26 cellular contexts compared by ENCODE assay signal in genomic region chr7:157126921-157127320, GRCh38.
"Had no signal": no experiment of that assay in that cellular context is flagged by ENCODE, and none has a peak within 500 bp of the region (broad histone marks: within the 10 kb centered on the region; RNA-seq: fewer than 3 reads in every experiment).

No MANE protein-coding gene starts in this region.

- H3K9me3 ChIP-seq: colonic mucosa, esophagus squamous epithelium, gastrocnemius medialis, heart right ventricle, left lung, lower lobe of right lung had no signal

- H3K27me3 ChIP-seq: colonic mucosa had no signal

- H3K4me3 ChIP-seq: colonic mucosa, esophagus squamous epithelium, gastrocnemius medialis, heart right ventricle, left lung, lower lobe of right lung had no signal

- H3K27ac ChIP-seq: colonic mucosa, epithelial cell of prostate, esophagus squamous epithelium, gastrocnemius medialis, heart right ventricle, left lung, lower lobe of right lung had no signal

- FAIRE-seq: endometrium, islet of Langerhans, keratinocyte had no signal

- H3K9me3 Mint-ChIP-seq: dendritic cell treated with granulocyte-macrophage colony-stimulating factor and Interleukin-4, amounts not matched to agents 40 ng/mL and 50 ng/mL, for 4 days; effector memory CD8-positive, alpha-beta T cell; endodermal cell; naive thymus-derived CD4-positive, alpha-beta T cell had no signal

- H3K4me1 ChIP-seq: colonic mucosa, esophagus squamous epithelium, gastrocnemius medialis, heart right ventricle, left lung, lower lobe of right lung had no signal

- H3K36me3 Mint-ChIP-seq: naive thymus-derived CD4-positive, alpha-beta T cell had no signal

- ATAC-seq: effector memory CD8-positive, alpha-beta T cell; esophagus mucosa; gastrocnemius medialis; heart right ventricle; left cardiac atrium; left lung; left ventricle myocardium superior; lower lobe of right lung; naive thymus-derived CD4-positive, alpha-beta T cell had no signal

- H3K36me3 ChIP-seq: colonic mucosa, esophagus squamous epithelium, gastrocnemius medialis, heart right ventricle, left lung, lower lobe of right lung had no signal

- H3K4me3 Mint-ChIP-seq: dendritic cell treated with granulocyte-macrophage colony-stimulating factor and Interleukin-4, amounts not matched to agents 40 ng/mL and 50 ng/mL, for 4 days; effector memory CD8-positive, alpha-beta T cell; endodermal cell; naive thymus-derived CD4-positive, alpha-beta T cell had no signal

- DNase-seq: colonic mucosa; cortex of kidney; effector CD8-positive, alpha-beta T cell; effector memory CD8-positive, alpha-beta T cell; endodermal cell; erythroblast; esophagus squamous epithelium; foreskin fibroblast; foreskin melanocyte; gastrocnemius medialis; glutamatergic neuron; heart right ventricle; hippocampal formation; left cardiac atrium; left lung; left ventricle myocardium superior; lower lobe of right lung; mesenchymal stem cell; midbrain had no signal

- H3K4me1 Mint-ChIP-seq: naive thymus-derived CD4-positive, alpha-beta T cell had no signal

- H3K27ac Mint-ChIP-seq: dendritic cell treated with granulocyte-macrophage colony-stimulating factor and Interleukin-4, amounts not matched to agents 40 ng/mL and 50 ng/mL, for 4 days; effector memory CD8-positive, alpha-beta T cell; endodermal cell; naive thymus-derived CD4-positive, alpha-beta T cell had no signal
